ENCODE assay signal across 24 cellular contexts in genomic region chr1:92992877-92993276, GRCh38. TPM values are rescaled to one million over a fixed set of nuclear protein-coding genes. Genes with fewer than 3 reads are reported as not detected.
A peak's percentile ranks its signal among the peaks of the same experiment; 100 is the strongest.
DNase-seq lines count a peak whose midpoint lies in the region; ATAC-seq and TF ChIP-seq lines count a peak whose summit lies in the region.
"Had no signal": no experiment of that assay in that cellular context is flagged by ENCODE, and none has a peak within 500 bp of the region (broad histone marks: within the 10 kb centered on the region; RNA-seq: fewer than 3 reads in every experiment).

No MANE protein-coding gene starts in this region.

- H3K4me3 Mint-ChIP-seq in activated naive CD8-positive, alpha-beta T cell treated with anti-CD3 and anti-CD28 coated beads, Interleukin-2, amount 50 U/mL, for 24 hours = no peak overlapping the region
- H3K4me3 Mint-ChIP-seq in activated naive CD8-positive, alpha-beta T cell treated with anti-CD3 and anti-CD28 coated beads for 36 hours = no peak overlapping the region
- H3K4me3 Mint-ChIP-seq in T-cell (peak overlapping the region in 1 of 3 donors; percentile 22), endodermal cell (no peak overlapping the region)
- H3K4me3 Mint-ChIP-seq in naive thymus-derived CD8-positive, alpha-beta T cell = peak overlapping the region in 1 of 10 donors; percentile 13

- H3K27ac ChIP-seq in endodermal cell (ENCODE audit: low read depth, low read length) = no peak overlapping the region
- H3K27ac ChIP-seq: A549 had no signal

- H3K27me3 Mint-ChIP-seq in activated naive CD8-positive, alpha-beta T cell treated with anti-CD3 and anti-CD28 coated beads, Interleukin-2, amount 50 U/mL, for 24 hours = no peaks in the 10 kb centered on the region
- no peaks in the 10 kb centered on the region for H3K27me3 Mint-ChIP-seq in activated naive CD8-positive, alpha-beta T cell treated with anti-CD3 and anti-CD28 coated beads for 36 hours
- H3K27me3 Mint-ChIP-seq in T-cell = no peaks in the 10 kb centered on the region
- no peaks in the 10 kb centered on the region for H3K27me3 Mint-ChIP-seq in naive thymus-derived CD8-positive, alpha-beta T cell
- no peaks in the 10 kb centered on the region for H3K27me3 Mint-ChIP-seq in endodermal cell (ENCODE audit: insufficient read depth)

- H3K9me3 Mint-ChIP-seq in activated naive CD8-positive, alpha-beta T cell treated with anti-CD3 and anti-CD28 coated beads, Interleukin-2, amount 50 U/mL, for 24 hours = no peaks in the 10 kb centered on the region
- H3K9me3 Mint-ChIP-seq in activated naive CD8-positive, alpha-beta T cell treated with anti-CD3 and anti-CD28 coated beads for 36 hours = no peaks in the 10 kb centered on the region
- H3K9me3 Mint-ChIP-seq in T-cell (no peaks in the 10 kb centered on the region), endodermal cell (no peaks in the 10 kb centered on the region)
- H3K9me3 Mint-ChIP-seq in naive thymus-derived CD8-positive, alpha-beta T cell = no peaks in the 10 kb centered on the region

- DNase-seq in activated naive CD8-positive, alpha-beta T cell treated with anti-CD3 and anti-CD28 coated beads, Interleukin-2, amount 50 U/mL, for 24 hours = no peak
- DNase-seq in activated naive CD8-positive, alpha-beta T cell treated with anti-CD3 and anti-CD28 coated beads for 36 hours = no peak
- DNase-seq in T-cell = no peak
- no peak for DNase-seq in naive thymus-derived CD8-positive, alpha-beta T cell
- DNase-seq in amniotic stem cell (lab: John Stamatoyannopoulos, UW) = no peak
- DNase-seq in endodermal cell = no peak
- DNase-seq: AML-193, C1 segment of cervical spinal cord, Calu3, DMS79 treated with DMSO at 0.1 percent for 48 hours, GM23248, H7, KBM-7, MV-4-11, NCI-H1105 treated with DMSO at 0.1 percent for 48 hours, NCI-H146, NCI-H1930, NCI-H2107, NCI-H524 treated with DMSO at 0.1 percent for 48 hours, NCI-H774, PC-3, SK-N-SH had no signal

- H3K4me1 Mint-ChIP-seq in activated naive CD8-positive, alpha-beta T cell treated with anti-CD3 and anti-CD28 coated beads, Interleukin-2, amount 50 U/mL, for 24 hours = peaks cover 55% of the 10 kb centered on the region
- H3K4me1 Mint-ChIP-seq in activated naive CD8-positive, alpha-beta T cell treated with anti-CD3 and anti-CD28 coated beads for 36 hours = peaks cover 48% of the 10 kb centered on the region
- peaks cover 48 to 50% (median 49%) of the 10 kb centered on the region in 3 donors for H3K4me1 Mint-ChIP-seq in T-cell
- peaks cover 19 to 52% (median 48%) of the 10 kb centered on the region in 4 donors for H3K4me1 Mint-ChIP-seq in naive thymus-derived CD8-positive, alpha-beta T cell
- H3K4me1 Mint-ChIP-seq in endodermal cell = peaks cover 10% of the 10 kb centered on the region

- no peak for ATAC-seq in activated naive CD8-positive, alpha-beta T cell treated with anti-CD3 and anti-CD28 coated beads, Interleukin-2, amount 50 U/mL, for 24 hours
- ATAC-seq in T-cell (replicated peaks in 1 of 4) (no peak), GM19035 (IDR thresholded peaks at IDR 0.05; ENCODE audit: unreplicated experiment) (no peak)
- no peak for ATAC-seq in naive thymus-derived CD8-positive, alpha-beta T cell
- ATAC-seq: A549, PC-3 had no signal

- no peaks in the 10 kb centered on the region for H3K9me3 ChIP-seq in endodermal cell (ENCODE audit: control insufficient read depth, low read length)
- H3K9me3 ChIP-seq: A549, SK-N-SH had no signal

- 100% methylated on average over 1 of the region's 1 CpG; no CpG with 5 or more reads in 1 of the 2 experiments for WGBS in endodermal cell (ENCODE audit: insufficient coverage in 1 of 2, insufficient read length in 1 of 2), 2 experiments

- no peak overlapping the region for H3K9ac ChIP-seq in endodermal cell (ENCODE audit: extremely low read depth, low read length, poor library complexity, severe bottlenecking)
- H3K9ac ChIP-seq: GM23248, SK-N-SH had no signal

- H3K36me3 ChIP-seq in endodermal cell (ENCODE audit: control insufficient read depth, insufficient read depth, low read length) = no peaks in the 10 kb centered on the region

- H3K27me3 ChIP-seq in endodermal cell (ENCODE audit: control insufficient read depth, insufficient read depth, low read length, poor library complexity, severe bottlenecking) = no peaks in the 10 kb centered on the region

- H3K4me1 ChIP-seq in endodermal cell (ENCODE audit: control insufficient read depth, insufficient read depth, low read length) = no peaks in the 10 kb centered on the region

- H3K36me3 Mint-ChIP-seq in activated naive CD8-positive, alpha-beta T cell treated with anti-CD3 and anti-CD28 coated beads, Interleukin-2, amount 50 U/mL, for 24 hours (ENCODE audit: low read depth) = no peaks in the 10 kb centered on the region
- peaks cover 13% of the 10 kb centered on the region for H3K36me3 Mint-ChIP-seq in activated naive CD8-positive, alpha-beta T cell treated with anti-CD3 and anti-CD28 coated beads for 36 hours
- no peaks in the 10 kb centered on the region for H3K36me3 Mint-ChIP-seq in T-cell
- H3K36me3 Mint-ChIP-seq in naive thymus-derived CD8-positive, alpha-beta T cell = no peaks in the 10 kb centered on the region
- H3K36me3 Mint-ChIP-seq in endodermal cell (ENCODE audit: low read depth) = no peaks in the 10 kb centered on the region

- no peak overlapping the region for H3K4me3 ChIP-seq in endodermal cell (ENCODE audit: low read length)
- H3K4me3 ChIP-seq: A549, GM23248 had no signal

- no peak for TF ChIP-seq CTCF in endodermal cell (conservative IDR thresholded peaks at IDR 0.05)

- CTCF ChIA-PET in T-cell (lab: Charles Lee) = interaction anchor here (1.0 to 3.8 kb wide), 21 partner anchors 12 to 141 kb away, joined by 3 to 82 read pairs (median 12); partner anchors contain the start of gene DIPK1A (in 1 of the 2)

- H3K27ac Mint-ChIP-seq in activated naive CD8-positive, alpha-beta T cell treated with anti-CD3 and anti-CD28 coated beads, Interleukin-2, amount 50 U/mL, for 24 hours = peak overlapping the region; percentile 61
- H3K27ac Mint-ChIP-seq in activated naive CD8-positive, alpha-beta T cell treated with anti-CD3 and anti-CD28 coated beads for 36 hours = no peak overlapping the region
- H3K27ac Mint-ChIP-seq in T-cell (peak overlapping the region; percentile 79 to 88), endodermal cell (no peak overlapping the region)
- peak overlapping the region in 8 of 10 donors; percentile 16 to 91 (median 76) for H3K27ac Mint-ChIP-seq in naive thymus-derived CD8-positive, alpha-beta T cell

- POLR2A ChIA-PET in T-cell (lab: Charles Lee) = interaction anchor here in 1 of 2 donors (1.2 kb wide), 1 partner anchor 12 kb away, joined by 5 read pairs; no protein-coding TSS in a partner anchor
- POLR2A ChIA-PET in naive thymus-derived CD8-positive, alpha-beta T cell (lab: Charles Lee) = interaction anchor here (1.5 to 3.4 kb wide), 5 partner anchors 12 to 32 kb away, joined by 5 to 92 read pairs (median 18); partner anchors contain the start of gene DIPK1A

RNA-seq across cellular contexts. Expression of gene DIPK1A, which starts 31.6 kb away (rescaled TPM):
- 1 to 10 TPM; 8.4 to 9.4 TPM for total RNA-seq in activated naive CD8-positive, alpha-beta T cell treated with anti-CD3 and anti-CD28 coated beads for 36 hours
- total RNA-seq in T-cell (10 to 100 TPM in 4 of 5 donors, 1 to 10 TPM in 1; 8.9 to 16.0 (median 14.4) TPM), endodermal cell (1 to 10 TPM; 4.0 to 6.6 TPM)
- total RNA-seq in naive thymus-derived CD8-positive, alpha-beta T cell = 10 to 100 TPM; 12.0 to 14.8 TPM
- polyA plus RNA-seq in naive thymus-derived CD8-positive, alpha-beta T cell = 10 to 100 TPM; 11.5 to 14.5 (median 14.1) TPM
- 5.1 TPM for polyA plus RNA-seq in endodermal cell (2013, experiment 1 of 2)
- polyA plus RNA-seq in endodermal cell (2013, experiment 2 of 2) = 4.2 TPM

Comparison
In these comparisons a context has a peak if more than half of its experiments do, and no peak if none do; other contexts are left out.
1. H3K27ac Mint-ChIP-seq: peak in activated naive CD8-positive, alpha-beta T cell treated with anti-CD3 and anti-CD28 coated beads, Interleukin-2, amount 50 U/mL, for 24 hours (single experiment), T-cell (2 of 2) and naive thymus-derived CD8-positive, alpha-beta T cell (8 of 10); none in activated naive CD8-positive, alpha-beta T cell treated with anti-CD3 and anti-CD28 coated beads for 36 hours (single experiment) and endodermal cell (single experiment).